Comparison of ENCODE assay signal across 8 cellular contexts in the genomic region with DNA sequence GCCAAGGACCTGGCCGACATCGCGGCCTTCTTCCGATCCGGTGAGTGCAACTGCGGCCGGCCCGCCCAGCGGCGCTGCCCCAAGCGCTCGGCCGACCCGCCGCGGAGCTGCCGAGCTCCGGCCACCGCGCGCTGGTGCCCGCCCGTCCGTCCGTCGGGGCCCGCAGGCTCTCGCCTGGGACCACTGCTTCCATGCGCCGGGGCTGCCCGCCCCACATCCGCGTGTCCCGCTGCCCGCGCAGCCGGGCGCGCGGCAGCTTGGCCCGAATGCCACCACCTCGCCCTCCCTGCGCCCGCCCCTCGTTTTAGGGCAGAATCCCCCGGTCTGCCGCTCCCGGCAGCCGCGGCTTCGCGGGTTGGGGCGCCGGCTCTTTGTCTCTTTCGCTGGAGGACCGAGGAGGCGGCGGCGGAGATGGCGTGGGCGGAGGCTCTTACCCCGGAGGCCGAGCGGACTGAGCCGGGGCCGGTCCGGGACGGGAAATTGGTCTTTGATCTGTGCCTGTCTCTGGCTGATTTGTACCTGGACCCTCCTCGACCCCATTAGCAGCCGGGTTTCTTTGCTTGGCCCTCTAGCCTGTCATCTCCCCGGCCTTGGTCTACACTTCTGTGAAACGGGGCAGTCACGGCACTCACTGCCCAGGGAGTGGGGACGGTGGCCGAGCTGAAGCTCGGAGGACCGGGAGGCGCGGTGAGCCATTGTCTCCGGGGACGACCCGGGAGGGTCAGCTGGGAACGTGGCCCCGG. TPM values are rescaled to one million over a fixed set of nuclear protein-coding genes. Genes with fewer than 3 reads are reported as not detected.
DNase-seq lines count a peak whose midpoint lies in the region; ATAC-seq and TF ChIP-seq lines count a peak whose summit lies in the region.

No MANE protein-coding gene starts in this region.

- H3K9me3 ChIP-seq in ectodermal cell (ENCODE audit: control insufficient read depth, low read length), result no peaks in the 10 kb centered on the region
- no peaks in the 10 kb centered on the region for H3K9me3 ChIP-seq in mucosa of descending colon

- H3K27ac ChIP-seq in C4-2B (peak overlapping the region; percentile 83), ectodermal cell (ENCODE audit: insufficient read depth, low read depth, low read length, poor library complexity, severe bottlenecking) (no peak overlapping the region), substantia nigra (ENCODE audit: low read depth, low read length, poor library complexity, severe bottlenecking) (peak overlapping the region; percentile 61)

- DNase-seq in activated CD4-positive, alpha-beta T cell treated with anti-CD3 and anti-CD28 coated beads for 36 hours, result peak; percentile 64
- DNase-seq in mucosa of descending colon, result peak; percentile 53 to 79 (median 72)
- peak in 21 of 49 donors; percentile 5 to 61 (median 33) for DNase-seq in substantia nigra (lab: John Stamatoyannopoulos, UW)
- DNase-seq in AG20443 (ENCODE audit: low spot score), result no peak

- H3K4me1 Mint-ChIP-seq in activated CD4-positive, alpha-beta T cell treated with anti-CD3 and anti-CD28 coated beads for 36 hours, result peaks cover 7% of the 10 kb centered on the region

- no peaks in the 10 kb centered on the region for H3K36me3 Mint-ChIP-seq in activated CD4-positive, alpha-beta T cell treated with anti-CD3 and anti-CD28 coated beads for 36 hours (ENCODE audit: low read depth)

- H3K4me1 ChIP-seq in ectodermal cell (ENCODE audit: control insufficient read depth, insufficient read depth, low read length), result peaks cover 28% of the 10 kb centered on the region
- H3K4me1 ChIP-seq in mucosa of descending colon (ENCODE audit: low read depth), result peaks cover 36% of the 10 kb centered on the region

- no peak overlapping the region for H3K27ac Mint-ChIP-seq in activated CD4-positive, alpha-beta T cell treated with anti-CD3 and anti-CD28 coated beads for 36 hours

- CTCF ChIA-PET in activated CD4-positive, alpha-beta T cell treated with anti-CD3 and anti-CD28 coated beads for 36 hours (lab: Charles Lee), result no interaction called here

- H3K4me3 Mint-ChIP-seq in activated CD4-positive, alpha-beta T cell treated with anti-CD3 and anti-CD28 coated beads for 36 hours, result peak overlapping the region; percentile 75

- TF ChIP-seq CTCF in C4-2B (conservative IDR thresholded peaks at IDR 0.05) (no peak), mucosa of descending colon (IDR thresholded peaks at IDR 0.05) (no peak)

- H3K27me3 Mint-ChIP-seq in activated CD4-positive, alpha-beta T cell treated with anti-CD3 and anti-CD28 coated beads for 36 hours, result peaks cover 33% of the 10 kb centered on the region

- peaks cover 5% of the 10 kb centered on the region for H3K27me3 ChIP-seq in ectodermal cell (ENCODE audit: control insufficient read depth, insufficient read depth, low read length, poor library complexity, severe bottlenecking)

- H3K36me3 ChIP-seq in ectodermal cell (ENCODE audit: control insufficient read depth, insufficient read depth, low read length), result no peaks in the 10 kb centered on the region
- no peaks in the 10 kb centered on the region for H3K36me3 ChIP-seq in mucosa of descending colon (ENCODE audit: low read depth)

- no peaks in the 10 kb centered on the region for H3K9me3 Mint-ChIP-seq in activated CD4-positive, alpha-beta T cell treated with anti-CD3 and anti-CD28 coated beads for 36 hours (ENCODE audit: low read depth)

- peak overlapping the region; percentile 85 for H3K4me3 ChIP-seq in ectodermal cell (ENCODE audit: insufficient read depth, low read depth, low read length)
- peak overlapping the region; percentile 82 for H3K4me3 ChIP-seq in mucosa of descending colon

- ATAC-seq in GM19397 (IDR thresholded peaks at IDR 0.05; ENCODE audit: unreplicated experiment) (peak; percentile 9), HG03469 (IDR thresholded peaks at IDR 0.05; ENCODE audit: unreplicated experiment) (peak; percentile 2), mucosa of descending colon (peak; percentile 22)
- ATAC-seq in activated CD4-positive, alpha-beta T cell treated with anti-CD3 and anti-CD28 coated beads for 36 hours, result no peak

- POLR2A ChIA-PET in activated CD4-positive, alpha-beta T cell treated with anti-CD3 and anti-CD28 coated beads for 36 hours (lab: Charles Lee), result no interaction called here

- intact Hi-C loops in activated CD4-positive, alpha-beta T cell treated with anti-CD3 and anti-CD28 coated beads for 36 hours (cut with DNase I, micrococcal nuclease), result loop anchor here (1.0 to 10.0 kb wide), 8 partner anchors 35 to 723 kb away; partner anchors contain the start of genes OTULIN (in 2 of the 2) and OTULINL (in 1 of the 2)
- intact Hi-C loops in mucosa of descending colon (cut with DNase I, micrococcal nuclease), result loop anchor here (5.0 to 10.0 kb wide), 4 partner anchors 61 to 128 kb away; no protein-coding TSS in a partner anchor

- 0% methylated on average over 84 of the region's 84 CpGs for WGBS in ectodermal cell, 2 experiments

RNA-seq across cellular contexts. Expression of gene TRIO, which starts 0.9 kb away (rescaled TPM):
- 10 to 100 TPM in 1 of 2 experiments, 1 to 10 TPM in 1; 9.2 to 11.3 TPM for total RNA-seq in activated CD4-positive, alpha-beta T cell treated with anti-CD3 and anti-CD28 coated beads for 36 hours
- polyA plus RNA-seq in ectodermal cell (2013, experiment 1 of 4), result 51.0 TPM
- polyA plus RNA-seq in ectodermal cell (2013, experiment 2 of 4), result 62.4 TPM
- polyA plus RNA-seq in ectodermal cell (2013, experiment 3 of 4), result 38.7 TPM
- 46.5 TPM for polyA plus RNA-seq in ectodermal cell (2013, experiment 4 of 4)
- 100 to 1,000 TPM; 164 to 231 (median 168) TPM for total RNA-seq in mucosa of descending colon

Comparison
In these comparisons a context has a peak if more than half of its experiments do, and no peak if none do; other contexts are left out.
1. RNA of gene TRIO, which starts 0.9 kb away (total RNA-seq): 164 to 231 TPM in mucosa of descending colon; 9.2 to 11.3 TPM in activated CD4-positive, alpha-beta T cell treated with anti-CD3 and anti-CD28 coated beads for 36 hours; every median in the first group is over 10 times any median in the second.